2 cellular contexts compared by ENCODE assay signal in the genomic region with DNA sequence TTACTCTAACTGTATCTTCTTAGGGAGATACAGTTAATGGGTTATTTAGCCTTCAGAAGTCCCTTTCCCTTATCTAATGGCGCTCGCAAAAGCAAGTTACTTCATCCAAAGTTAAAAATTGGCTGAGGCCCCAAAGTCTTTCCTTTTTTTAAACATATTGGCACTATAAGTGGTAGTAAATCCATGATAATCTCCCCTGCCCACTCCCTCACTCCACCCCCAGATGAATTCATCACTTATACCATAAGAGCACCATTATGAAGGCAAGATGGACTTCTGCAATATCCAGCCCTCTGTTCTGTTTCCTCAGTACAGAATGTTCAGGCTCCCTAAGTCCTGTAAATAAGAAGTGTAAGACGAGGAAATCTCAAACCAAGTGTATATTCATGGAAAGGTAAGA.
A peak's percentile ranks its signal among the peaks of the same experiment; 100 is the strongest.
TF ChIP-seq lines count a peak whose summit lies in the region.

No MANE protein-coding gene starts in this region.

TF ChIP-seq in HEK293, 187 proteins besides CTCF, POLR2A, EP300 and RAD21 (continued from another document):
- TF ChIP-seq, protein P1, sequence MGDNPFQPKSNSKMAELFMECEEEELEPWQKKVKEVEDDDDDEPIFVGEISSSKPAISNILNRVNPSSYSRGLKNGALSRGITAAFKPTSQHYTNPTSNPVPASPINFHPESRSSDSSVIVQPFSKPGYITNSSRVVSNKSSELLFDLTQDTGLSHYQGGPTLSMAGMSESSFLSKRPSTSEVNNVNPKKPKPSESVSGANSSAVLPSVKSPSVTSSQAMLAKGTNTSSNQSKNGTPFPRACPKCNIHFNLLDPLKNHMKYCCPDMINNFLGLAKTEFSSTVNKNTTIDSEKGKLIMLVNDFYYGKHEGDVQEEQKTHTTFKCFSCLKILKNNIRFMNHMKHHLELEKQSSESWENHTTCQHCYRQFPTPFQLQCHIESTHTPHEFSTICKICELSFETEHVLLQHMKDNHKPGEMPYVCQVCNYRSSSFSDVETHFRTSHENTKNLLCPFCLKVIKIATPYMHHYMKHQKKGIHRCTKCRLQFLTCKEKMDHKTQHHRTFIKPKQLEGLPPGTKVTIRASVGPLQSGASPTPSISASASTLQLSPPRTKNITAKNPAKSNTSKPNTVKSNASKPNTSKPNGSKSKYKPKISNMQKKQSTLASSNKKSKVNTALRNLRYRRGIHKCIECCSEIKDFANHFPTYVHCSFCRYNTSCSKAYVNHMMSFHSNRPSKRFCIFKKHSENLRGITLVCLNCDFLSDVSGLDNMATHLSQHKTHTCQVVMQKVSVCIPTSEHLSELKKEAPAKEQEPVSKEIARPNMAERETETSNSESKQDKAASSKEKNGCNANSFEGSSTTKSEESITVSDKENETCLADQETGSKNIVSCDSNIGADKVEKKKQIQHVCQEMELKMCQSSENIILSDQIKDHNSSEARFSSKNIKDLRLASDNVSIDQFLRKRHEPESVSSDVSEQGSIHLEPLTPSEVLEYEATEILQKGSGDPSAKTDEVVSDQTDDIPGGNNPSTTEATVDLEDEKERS (tag by site-specific recombination; IDR thresholded peaks at IDR 0.05): no peak
- TF ChIP-seq, protein P2, sequence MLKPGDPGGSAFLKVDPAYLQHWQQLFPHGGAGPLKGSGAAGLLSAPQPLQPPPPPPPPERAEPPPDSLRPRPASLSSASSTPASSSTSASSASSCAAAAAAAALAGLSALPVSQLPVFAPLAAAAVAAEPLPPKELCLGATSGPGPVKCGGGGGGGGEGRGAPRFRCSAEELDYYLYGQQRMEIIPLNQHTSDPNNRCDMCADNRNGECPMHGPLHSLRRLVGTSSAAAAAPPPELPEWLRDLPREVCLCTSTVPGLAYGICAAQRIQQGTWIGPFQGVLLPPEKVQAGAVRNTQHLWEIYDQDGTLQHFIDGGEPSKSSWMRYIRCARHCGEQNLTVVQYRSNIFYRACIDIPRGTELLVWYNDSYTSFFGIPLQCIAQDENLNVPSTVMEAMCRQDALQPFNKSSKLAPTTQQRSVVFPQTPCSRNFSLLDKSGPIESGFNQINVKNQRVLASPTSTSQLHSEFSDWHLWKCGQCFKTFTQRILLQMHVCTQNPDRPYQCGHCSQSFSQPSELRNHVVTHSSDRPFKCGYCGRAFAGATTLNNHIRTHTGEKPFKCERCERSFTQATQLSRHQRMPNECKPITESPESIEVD (tag by site-specific recombination; IDR thresholded peaks at IDR 0.05): peak; percentile 75

TF ChIP-seq in WTC11, 78 proteins besides CTCF, POLR2A, EP300 and RAD21 (continued from another document):
- TF ChIP-seq, protein P3, sequence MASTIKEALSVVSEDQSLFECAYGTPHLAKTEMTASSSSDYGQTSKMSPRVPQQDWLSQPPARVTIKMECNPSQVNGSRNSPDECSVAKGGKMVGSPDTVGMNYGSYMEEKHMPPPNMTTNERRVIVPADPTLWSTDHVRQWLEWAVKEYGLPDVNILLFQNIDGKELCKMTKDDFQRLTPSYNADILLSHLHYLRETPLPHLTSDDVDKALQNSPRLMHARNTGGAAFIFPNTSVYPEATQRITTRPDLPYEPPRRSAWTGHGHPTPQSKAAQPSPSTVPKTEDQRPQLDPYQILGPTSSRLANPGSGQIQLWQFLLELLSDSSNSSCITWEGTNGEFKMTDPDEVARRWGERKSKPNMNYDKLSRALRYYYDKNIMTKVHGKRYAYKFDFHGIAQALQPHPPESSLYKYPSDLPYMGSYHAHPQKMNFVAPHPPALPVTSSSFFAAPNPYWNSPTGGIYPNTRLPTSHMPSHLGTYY (CRISPR knock-in tag; IDR thresholded peaks at IDR 0.05): no peak
- TF ChIP-seq, protein P4, sequence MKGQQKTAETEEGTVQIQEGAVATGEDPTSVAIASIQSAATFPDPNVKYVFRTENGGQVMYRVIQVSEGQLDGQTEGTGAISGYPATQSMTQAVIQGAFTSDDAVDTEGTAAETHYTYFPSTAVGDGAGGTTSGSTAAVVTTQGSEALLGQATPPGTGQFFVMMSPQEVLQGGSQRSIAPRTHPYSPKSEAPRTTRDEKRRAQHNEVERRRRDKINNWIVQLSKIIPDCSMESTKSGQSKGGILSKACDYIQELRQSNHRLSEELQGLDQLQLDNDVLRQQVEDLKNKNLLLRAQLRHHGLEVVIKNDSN (CRISPR knock-in tag; IDR thresholded peaks at IDR 0.05): no peak
- TF ChIP-seq ZNF423 (CRISPR knock-in tag; IDR thresholded peaks at IDR 0.05) (no peak), CREM (CRISPR knock-in tag; IDR thresholded peaks at IDR 0.05) (no peak)
- TF ChIP-seq, protein P5, sequence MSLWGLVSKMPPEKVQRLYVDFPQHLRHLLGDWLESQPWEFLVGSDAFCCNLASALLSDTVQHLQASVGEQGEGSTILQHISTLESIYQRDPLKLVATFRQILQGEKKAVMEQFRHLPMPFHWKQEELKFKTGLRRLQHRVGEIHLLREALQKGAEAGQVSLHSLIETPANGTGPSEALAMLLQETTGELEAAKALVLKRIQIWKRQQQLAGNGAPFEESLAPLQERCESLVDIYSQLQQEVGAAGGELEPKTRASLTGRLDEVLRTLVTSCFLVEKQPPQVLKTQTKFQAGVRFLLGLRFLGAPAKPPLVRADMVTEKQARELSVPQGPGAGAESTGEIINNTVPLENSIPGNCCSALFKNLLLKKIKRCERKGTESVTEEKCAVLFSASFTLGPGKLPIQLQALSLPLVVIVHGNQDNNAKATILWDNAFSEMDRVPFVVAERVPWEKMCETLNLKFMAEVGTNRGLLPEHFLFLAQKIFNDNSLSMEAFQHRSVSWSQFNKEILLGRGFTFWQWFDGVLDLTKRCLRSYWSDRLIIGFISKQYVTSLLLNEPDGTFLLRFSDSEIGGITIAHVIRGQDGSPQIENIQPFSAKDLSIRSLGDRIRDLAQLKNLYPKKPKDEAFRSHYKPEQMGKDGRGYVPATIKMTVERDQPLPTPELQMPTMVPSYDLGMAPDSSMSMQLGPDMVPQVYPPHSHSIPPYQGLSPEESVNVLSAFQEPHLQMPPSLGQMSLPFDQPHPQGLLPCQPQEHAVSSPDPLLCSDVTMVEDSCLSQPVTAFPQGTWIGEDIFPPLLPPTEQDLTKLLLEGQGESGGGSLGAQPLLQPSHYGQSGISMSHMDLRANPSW (CRISPR knock-in tag; conservative IDR thresholded peaks at IDR 0.05; ENCODE audit: low read depth): no peak
- TF ChIP-seq, protein P6, sequence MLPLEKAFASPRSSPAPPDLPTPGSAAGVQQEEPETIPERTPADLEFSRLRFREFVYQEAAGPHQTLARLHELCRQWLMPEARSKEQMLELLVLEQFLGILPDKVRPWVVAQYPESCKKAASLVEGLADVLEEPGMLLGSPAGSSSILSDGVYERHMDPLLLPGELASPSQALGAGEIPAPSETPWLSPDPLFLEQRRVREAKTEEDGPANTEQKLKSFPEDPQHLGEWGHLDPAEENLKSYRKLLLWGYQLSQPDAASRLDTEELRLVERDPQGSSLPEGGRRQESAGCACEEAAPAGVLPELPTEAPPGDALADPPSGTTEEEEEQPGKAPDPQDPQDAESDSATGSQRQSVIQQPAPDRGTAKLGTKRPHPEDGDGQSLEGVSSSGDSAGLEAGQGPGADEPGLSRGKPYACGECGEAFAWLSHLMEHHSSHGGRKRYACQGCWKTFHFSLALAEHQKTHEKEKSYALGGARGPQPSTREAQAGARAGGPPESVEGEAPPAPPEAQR (CRISPR knock-in tag; IDR thresholded peaks at IDR 0.05): no peak
